Comparison of ENCODE assay signal across 21 cellular contexts in the genomic region with DNA sequence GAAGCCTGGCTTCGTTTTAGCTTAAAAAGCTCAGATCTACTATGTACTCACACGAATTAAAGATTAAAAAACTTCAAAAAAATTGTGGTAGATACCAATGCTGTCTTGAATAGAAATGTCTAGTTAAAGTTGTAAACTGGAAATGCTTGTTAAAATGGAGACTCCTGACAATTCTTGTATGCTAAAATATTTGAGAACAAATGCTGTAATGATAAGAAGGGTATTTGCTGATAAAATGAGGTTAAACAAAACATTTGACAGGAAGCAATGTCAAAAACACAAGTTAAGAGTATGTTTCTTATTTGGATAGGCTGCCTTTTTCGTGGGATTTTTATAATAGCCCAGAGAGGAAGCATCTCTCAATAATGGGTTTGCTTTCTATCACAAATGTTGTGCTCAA. TPM values are rescaled to one million over a fixed set of nuclear protein-coding genes. Genes with fewer than 3 reads are reported as not detected.
"Had no signal": no experiment of that assay in that cellular context is flagged by ENCODE, and none has a peak within 500 bp of the region (broad histone marks: within the 10 kb centered on the region; RNA-seq: fewer than 3 reads in every experiment).

No MANE protein-coding gene starts in this region.

- H3K9me3 Mint-ChIP-seq: activated CD4-positive, alpha-beta T cell treated with anti-CD3 and anti-CD28 coated beads, Interleukin-2, amount 10 ng/mL, durations not matched to agents 7 days and 5 days had no signal

- H3K27me3 ChIP-seq: gastrocnemius medialis had no signal

- DNase-seq: activated CD4-positive, alpha-beta T cell treated with anti-CD3 and anti-CD28 coated beads, Interleukin-2, amount 10 ng/mL, durations not matched to agents 7 days and 5 days; activated CD8-positive, alpha-beta memory T cell treated with anti-CD3 and anti-CD28 coated beads, Interleukin-2, amount 50 U/mL, for 4 hours; activated CD8-positive, alpha-beta T cell treated with anti-CD3 and anti-CD28 coated beads, Interleukin-2, amount 10 ng/mL, durations not matched to agents 7 days and 5 days; activated effector memory CD4-positive, alpha-beta T cell treated with anti-CD3 and anti-CD28 coated beads, Interleukin-2, amount 50 U/mL, for 16 hours; activated naive CD4-positive, alpha-beta T cell treated with anti-CD3 and anti-CD28 coated beads, Interleukin-2, amount 50 U/mL, for 16 hours; activated T-cell treated with anti-CD3 and anti-CD28 coated beads, Interleukin-2, amount 50 U/mL, for 48 hours; aorta; effector memory CD8-positive, alpha-beta T cell; erythroblast; gastrocnemius medialis; head of caudate nucleus; kidney; posterior cingulate gyrus; retina; SK-N-SH; stimulated activated CD4-positive, alpha-beta T cell treated with anti-CD3 and anti-CD28 coated beads, Interleukin-12 subunit alpha, Interleukin-12 subunit beta, amount 100 ng/mL, for 4 hours; stimulated activated CD4-positive, alpha-beta T cell treated with anti-CD3 and anti-CD28 coated beads, Interleukin-1b, Interleukin-23, amount 100 ng/mL, for 48 hours; stimulated activated CD8-positive, alpha-beta memory T cell treated with anti-CD3 and anti-CD28 coated beads, Interleukin-4, amount 100 ng/mL, for 48 hours; stimulated activated naive CD4-positive, alpha-beta T cell had no signal

- H3K27ac Mint-ChIP-seq: activated CD4-positive, alpha-beta T cell treated with anti-CD3 and anti-CD28 coated beads, Interleukin-2, amount 10 ng/mL, durations not matched to agents 7 days and 5 days; activated CD8-positive, alpha-beta T cell treated with anti-CD3 and anti-CD28 coated beads, Interleukin-2, amount 10 ng/mL, durations not matched to agents 7 days and 5 days; effector memory CD8-positive, alpha-beta T cell had no signal

- H3K9me3 ChIP-seq: gastrocnemius medialis, SK-N-SH had no signal

- H3K4me1 ChIP-seq: gastrocnemius medialis had no signal

- H3K4me2 ChIP-seq: SK-N-SH had no signal

- H3K9ac ChIP-seq: SK-N-SH had no signal

- H3K4me3 ChIP-seq: gastrocnemius medialis had no signal

- H3K27me3 Mint-ChIP-seq: activated CD4-positive, alpha-beta T cell treated with anti-CD3 and anti-CD28 coated beads, Interleukin-2, amount 10 ng/mL, durations not matched to agents 7 days and 5 days; effector memory CD8-positive, alpha-beta T cell had no signal

- H3K27ac ChIP-seq: gastrocnemius medialis had no signal

- H3K4me1 Mint-ChIP-seq: activated CD4-positive, alpha-beta T cell treated with anti-CD3 and anti-CD28 coated beads, Interleukin-2, amount 10 ng/mL, durations not matched to agents 7 days and 5 days had no signal

- H3K4me3 Mint-ChIP-seq: activated CD4-positive, alpha-beta T cell treated with anti-CD3 and anti-CD28 coated beads, Interleukin-2, amount 10 ng/mL, durations not matched to agents 7 days and 5 days; activated CD8-positive, alpha-beta T cell treated with anti-CD3 and anti-CD28 coated beads, Interleukin-2, amount 10 ng/mL, durations not matched to agents 7 days and 5 days; effector memory CD8-positive, alpha-beta T cell had no signal

- H3K36me3 ChIP-seq: gastrocnemius medialis had no signal

- ATAC-seq: activated CD4-positive, CD25-positive, alpha-beta regulatory T cell treated with anti-CD3 and anti-CD28 coated beads, Interleukin-2, amount 50 U/mL, for 24 hours; activated CD8-positive, alpha-beta T cell treated with anti-CD3 and anti-CD28 coated beads, Interleukin-2, amount 10 ng/mL, durations not matched to agents 7 days and 5 days; effector memory CD8-positive, alpha-beta T cell; gastrocnemius medialis; left lobe of liver had no signal

RNA-seq across cellular contexts. Expression of a gene that starts 48.0 kb away (rescaled TPM):
- total RNA-seq: activated CD4-positive, alpha-beta T cell treated with anti-CD3 and anti-CD28 coated beads, Interleukin-2, amount 10 ng/mL, durations not matched to agents 7 days and 5 days; activated CD8-positive, alpha-beta T cell treated with anti-CD3 and anti-CD28 coated beads, Interleukin-2, amount 10 ng/mL, durations not matched to agents 7 days and 5 days had no signal
